9 cellular contexts compared by ENCODE assay signal in genomic region chr12:124538194-124539082, GRCh38. TPM values are rescaled to one million over a fixed set of nuclear protein-coding genes. Genes with fewer than 3 reads are reported as not detected.
A peak's percentile ranks its signal among the peaks of the same experiment; 100 is the strongest.
DNase-seq lines count a peak whose midpoint lies in the region; ATAC-seq and TF ChIP-seq lines count a peak whose summit lies in the region.
"Had no signal": no experiment of that assay in that cellular context is flagged by ENCODE, and none has a peak within 500 bp of the region (broad histone marks: within the 10 kb centered on the region; RNA-seq: fewer than 3 reads in every experiment).

No MANE protein-coding gene starts in this region.

- ATAC-seq in DND-41 (ENCODE audit: insufficient read depth, low read depth) (peak; percentile 39; the same call in 2 of the 3 replicates), HG03469 (IDR thresholded peaks at IDR 0.05; ENCODE audit: unreplicated experiment) (no peak)
- ATAC-seq: activated T-helper 17 cell treated with anti-CD3 and anti-CD28 coated beads, Interleukin-2, amount 50 U/mL, for 72 hours had no signal

- H3K4me1 ChIP-seq in DND-41 (ENCODE audit: insufficient read depth, low read length) (no peaks in the 10 kb centered on the region), esophagus squamous epithelium (peaks cover 44 to 63% (median 45%) of the 10 kb centered on the region in 3 donors), prostate gland (replicated peaks) (peaks cover 36% of the 10 kb centered on the region)

- no peak overlapping the region for H2AFZ ChIP-seq in DND-41 (ENCODE audit: low read depth, low read length)

- peaks cover 88% of the 10 kb centered on the region for H3K79me2 ChIP-seq in DND-41 (ENCODE audit: insufficient read depth, low read length)

- H3K27me3 ChIP-seq in DND-41 (ENCODE audit: insufficient read depth, low read length, poor library complexity) (no peaks in the 10 kb centered on the region), esophagus squamous epithelium (no peaks in the 10 kb centered on the region), prostate gland (replicated peaks; ENCODE audit: insufficient read depth) (no peaks in the 10 kb centered on the region)

- TF ChIP-seq POLR2A in esophagus squamous epithelium (IDR thresholded peaks at IDR 0.05) = no peak
- TF ChIP-seq POLR2A in prostate gland (IDR thresholded peaks at IDR 0.05) = no peak

- peaks cover 82% of the 10 kb centered on the region for H4K20me1 ChIP-seq in DND-41 (ENCODE audit: insufficient read depth, low read length)

- H3K36me3 ChIP-seq in DND-41 (ENCODE audit: insufficient read depth, low read length) (peaks cover 5% of the 10 kb centered on the region), esophagus squamous epithelium (peaks cover 0 to 19% (median 0%) of the 10 kb centered on the region in 3 donors), prostate gland (no peaks in the 10 kb centered on the region)

- no peak overlapping the region for H3K9ac ChIP-seq in DND-41 (ENCODE audit: low read depth, low read length)

- WGBS in esophagus squamous epithelium, 2 donors = 45 to 50% methylated on average over 13 to 16 of the region's 22 CpGs
- 24% methylated on average over 17 of the region's 22 CpGs for WGBS in prostate gland

- H3K4me2 ChIP-seq in DND-41 (ENCODE audit: insufficient read depth, low read length) = no peak overlapping the region

- intact Hi-C loops in esophagus squamous epithelium (cut with DNase I) = no loop called here
- intact Hi-C loops in prostate gland (cut with DNase I) = no loop called here

- no peak for DNase-seq in DND-41
- DNase-seq in MV-4-11 (lab: John Stamatoyannopoulos, UW) = peak; percentile 76
- DNase-seq in esophagus squamous epithelium (lab: John Stamatoyannopoulos, UW) = no peak
- no peak for DNase-seq in prostate gland (ENCODE audit: low spot score)
- DNase-seq in DMS114 treated with DMSO at 0.1 percent for 48 hours (lab: John Stamatoyannopoulos, UW; ENCODE audit: unreplicated experiment) = no peak
- DNase-seq in GM10266 (ENCODE audit: extremely low spot score) = no peak
- no peak for DNase-seq in mucosa of gallbladder (ENCODE audit: low spot score)

- no peak overlapping the region for H3K4me3 ChIP-seq in DND-41 (ENCODE audit: low read depth in 1 of 2, low read length in 2 of 2)
- no peak overlapping the region for H3K4me3 ChIP-seq in esophagus squamous epithelium
- no peak overlapping the region for H3K4me3 ChIP-seq in prostate gland

- no peak for TF ChIP-seq CTCF in DND-41 (IDR thresholded peaks at IDR 0.05; ENCODE audit: borderline replicate concordance, extremely low read depth, low read length, poor library complexity, severe bottlenecking)
- TF ChIP-seq CTCF in esophagus squamous epithelium (IDR thresholded peaks at IDR 0.05) = no peak
- no peak for TF ChIP-seq CTCF in prostate gland (IDR thresholded peaks at IDR 0.05)
- TF ChIP-seq CTCF in GM10266 (IDR thresholded peaks at IDR 0.05; ENCODE audit: control insufficient read depth, insufficient read depth, low read depth, missing control alignments) = no peak

- no peaks in the 10 kb centered on the region for H3K9me3 ChIP-seq in DND-41 (ENCODE audit: insufficient read depth, low read length, severe bottlenecking)
- H3K9me3 ChIP-seq in esophagus squamous epithelium = no peaks in the 10 kb centered on the region
- no peaks in the 10 kb centered on the region for H3K9me3 ChIP-seq in prostate gland

- H3K27ac ChIP-seq in DND-41 (ENCODE audit: low read length) = 0 out of 2 replicates have a peak overlapping the region, but pooled peaks have one; percentile 7
- peak overlapping the region in 3 of 4 donors; percentile 12 to 50 (median 15) for H3K27ac ChIP-seq in esophagus squamous epithelium
- H3K27ac ChIP-seq in prostate gland = peak overlapping the region; percentile 36 to 48

RNA-seq across cellular contexts. Expression of gene NCOR2, which starts 29.0 kb away (rescaled TPM):
- 10 to 100 TPM; 17.7 to 84.1 (median 45.6) TPM for total RNA-seq in esophagus squamous epithelium
- 100 to 1,000 TPM; 184 to 306 TPM for total RNA-seq in prostate gland
- 210 TPM for total RNA-seq in mucosa of gallbladder
